In the genomic region with DNA sequence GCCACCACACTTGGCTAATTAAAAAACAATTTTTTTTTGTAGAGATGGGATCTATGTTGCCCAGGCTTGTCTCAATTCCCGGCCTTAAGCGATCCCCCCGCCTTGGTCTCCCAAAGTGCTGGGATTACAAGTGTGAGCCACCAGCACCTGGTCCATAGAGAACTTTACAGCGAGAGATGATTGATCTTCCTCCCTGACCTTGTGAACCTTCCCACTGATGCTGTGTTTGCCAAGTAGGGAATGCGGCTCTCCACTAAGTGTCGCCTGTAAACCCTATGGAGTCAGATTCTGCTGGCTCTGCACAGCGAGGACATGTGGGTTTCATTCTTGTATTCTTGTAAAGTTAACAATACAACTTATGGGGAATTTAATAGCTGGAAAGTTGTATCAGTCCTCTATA, we compare ENCODE assay signal across 20 cellular contexts.
"Had no signal": no experiment of that assay in that cellular context is flagged by ENCODE, and none has a peak within 500 bp of the region (broad histone marks: within the 10 kb centered on the region; RNA-seq: fewer than 3 reads in every experiment).

No MANE protein-coding gene starts in this region.

- H3K27ac Mint-ChIP-seq: activated naive CD4-positive, alpha-beta T cell treated with anti-CD3 and anti-CD28 coated beads, Interleukin-2, amount 10 ng/mL, durations not matched to agents 7 days and 5 days; activated naive CD8-positive, alpha-beta T cell treated with anti-CD3 and anti-CD28 coated beads, Interleukin-2, amount 50 U/mL, for 24 hours; nephron; T-cell had no signal

- H3K9me3 Mint-ChIP-seq: activated naive CD4-positive, alpha-beta T cell treated with anti-CD3 and anti-CD28 coated beads, Interleukin-2, amount 10 ng/mL, durations not matched to agents 7 days and 5 days; activated T-cell treated with anti-CD3 and anti-CD28 coated beads, Interleukin-2, amount 50 U/mL, for 4 hours; central memory CD8-positive, alpha-beta T cell; nephron; stimulated activated naive CD8-positive, alpha-beta T cell treated with anti-CD3 and anti-CD28 coated beads, Interleukin-15, amount 100 ng/mL, for 72 hours; T-cell had no signal

- H3K27me3 Mint-ChIP-seq: activated naive CD4-positive, alpha-beta T cell treated with anti-CD3 and anti-CD28 coated beads, Interleukin-2, amount 10 ng/mL, durations not matched to agents 7 days and 5 days; activated naive CD8-positive, alpha-beta T cell treated with anti-CD3 and anti-CD28 coated beads, Interleukin-2, amount 50 U/mL, for 24 hours; central memory CD8-positive, alpha-beta T cell; stimulated activated naive CD8-positive, alpha-beta T cell treated with anti-CD3 and anti-CD28 coated beads, Interleukin-15, amount 100 ng/mL, for 72 hours; T-cell had no signal

- H3K36me3 Mint-ChIP-seq: activated naive CD4-positive, alpha-beta T cell treated with anti-CD3 and anti-CD28 coated beads, Interleukin-2, amount 10 ng/mL, durations not matched to agents 7 days and 5 days; T-cell had no signal

- H3K4me3 Mint-ChIP-seq: activated naive CD4-positive, alpha-beta T cell treated with anti-CD3 and anti-CD28 coated beads, Interleukin-2, amount 10 ng/mL, durations not matched to agents 7 days and 5 days; activated naive CD8-positive, alpha-beta T cell treated with anti-CD3 and anti-CD28 coated beads, Interleukin-2, amount 50 U/mL, for 24 hours; activated T-cell treated with anti-CD3 and anti-CD28 coated beads, Interleukin-2, amount 50 U/mL, for 4 hours; central memory CD8-positive, alpha-beta T cell; nephron; stimulated activated naive CD8-positive, alpha-beta T cell treated with anti-CD3 and anti-CD28 coated beads, Interleukin-15, amount 100 ng/mL, for 72 hours; T-cell had no signal

- ATAC-seq: activated naive CD8-positive, alpha-beta T cell treated with anti-CD3 and anti-CD28 coated beads, Interleukin-2, amount 50 U/mL, for 24 hours; activated T-cell treated with anti-CD3 and anti-CD28 coated beads, Interleukin-2, amount 50 U/mL, for 4 hours; lower lobe of right lung; psoas muscle; stimulated activated naive CD8-positive, alpha-beta T cell treated with anti-CD3 and anti-CD28 coated beads, Interleukin-15, amount 100 ng/mL, for 72 hours; T-cell had no signal

- DNase-seq: activated CD4-positive, alpha-beta T cell treated with anti-CD3 and anti-CD28 coated beads, Interleukin-2, amount 50 U/mL, for 1 hour; activated CD4-positive, CD25-positive, alpha-beta regulatory T cell treated with anti-CD3 and anti-CD28 coated beads, Interleukin-2, amount 50 U/mL, for 72 hours; activated CD8-positive, alpha-beta memory T cell treated with anti-CD3 and anti-CD28 coated beads, Interleukin-2, amount 50 U/mL, for 4 hours; activated naive CD4-positive, alpha-beta T cell treated with anti-CD3 and anti-CD28 coated beads, Interleukin-2, amount 10 ng/mL, durations not matched to agents 7 days and 5 days; activated naive CD8-positive, alpha-beta T cell treated with anti-CD3 and anti-CD28 coated beads, Interleukin-2, amount 50 U/mL, for 24 hours; activated T-cell treated with anti-CD3 and anti-CD28 coated beads, Interleukin-2, amount 50 U/mL, for 4 hours; anterior cingulate cortex; brain microvascular endothelial cell; effector CD8-positive, alpha-beta T cell; lower lobe of right lung; psoas muscle; right cardiac atrium; stimulated activated CD4-positive, alpha-beta T cell treated with anti-CD3 and anti-CD28 coated beads, Interleukin-15, amount 100 ng/mL, for 24 hours; stimulated activated CD4-positive, alpha-beta T cell treated with anti-CD3 and anti-CD28 coated beads, Interleukin-2, amount 100 ng/mL, for 48 hours; stimulated activated naive CD8-positive, alpha-beta T cell treated with anti-CD3 and anti-CD28 coated beads, Interleukin-15, amount 100 ng/mL, for 72 hours; T-cell; T-helper 9 cell; transverse colon had no signal

- H3K4me1 Mint-ChIP-seq: nephron had no signal
